In the genomic region with DNA sequence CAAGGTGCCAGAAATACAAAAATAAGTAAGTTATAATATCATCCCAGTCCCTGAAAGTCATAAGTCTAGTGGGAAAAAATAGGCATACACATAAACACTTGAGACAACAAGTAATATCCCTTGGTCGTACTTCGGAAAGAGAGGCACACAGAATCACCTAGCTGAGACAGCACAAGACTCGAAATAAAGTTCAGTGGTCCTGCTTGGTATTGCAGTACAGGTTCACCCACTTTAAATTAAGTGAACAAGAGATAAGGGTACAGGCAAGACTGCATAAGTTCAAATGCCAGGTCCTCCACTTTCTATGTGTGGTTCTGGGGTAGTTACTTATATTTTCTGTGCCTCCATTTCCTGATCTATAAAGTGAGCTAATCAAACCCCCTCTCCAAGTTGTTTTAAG, we compare ENCODE assay signal across 13 cellular contexts.
"Had no signal": no experiment of that assay in that cellular context is flagged by ENCODE, and none has a peak within 500 bp of the region (broad histone marks: within the 10 kb centered on the region; RNA-seq: fewer than 3 reads in every experiment).

No MANE protein-coding gene starts in this region.

- FAIRE-seq: keratinocyte had no signal

- H3K4me3 ChIP-seq: gastroesophageal sphincter, left ventricle myocardium inferior had no signal

- H3K36me3 ChIP-seq: gastroesophageal sphincter, left ventricle myocardium inferior had no signal

- H3K27me3 ChIP-seq: gastroesophageal sphincter had no signal

- ATAC-seq: activated CD4-positive, CD25-positive, alpha-beta regulatory T cell treated with anti-CD3 and anti-CD28 coated beads, Interleukin-2, amount 50 U/mL, for 24 hours; gastroesophageal sphincter had no signal

- H3K27ac ChIP-seq: epithelial cell of prostate, gastroesophageal sphincter, left ventricle myocardium inferior had no signal

- H3K4me1 ChIP-seq: gastroesophageal sphincter, left ventricle myocardium inferior had no signal

- H3K9me3 ChIP-seq: gastroesophageal sphincter, left ventricle myocardium inferior had no signal

- DNase-seq: activated CD4-positive, alpha-beta T cell treated with anti-CD3 and anti-CD28 coated beads, Interleukin-2, amount 50 U/mL, for 4 hours; activated naive CD4-positive, alpha-beta T cell treated with anti-CD3 and anti-CD28 coated beads, Interleukin-2, amount 50 U/mL, for 16 hours; activated T-cell treated with anti-CD3 and anti-CD28 coated beads, Interleukin-2, amount 50 U/mL, for 1 hour; central memory CD4-positive, alpha-beta T cell; cortex of kidney; effector CD8-positive, alpha-beta T cell; left ventricle myocardium inferior; mesenchymal stem cell; retina had no signal
